ENCODE assay signal across 8 cellular contexts in the genomic region with DNA sequence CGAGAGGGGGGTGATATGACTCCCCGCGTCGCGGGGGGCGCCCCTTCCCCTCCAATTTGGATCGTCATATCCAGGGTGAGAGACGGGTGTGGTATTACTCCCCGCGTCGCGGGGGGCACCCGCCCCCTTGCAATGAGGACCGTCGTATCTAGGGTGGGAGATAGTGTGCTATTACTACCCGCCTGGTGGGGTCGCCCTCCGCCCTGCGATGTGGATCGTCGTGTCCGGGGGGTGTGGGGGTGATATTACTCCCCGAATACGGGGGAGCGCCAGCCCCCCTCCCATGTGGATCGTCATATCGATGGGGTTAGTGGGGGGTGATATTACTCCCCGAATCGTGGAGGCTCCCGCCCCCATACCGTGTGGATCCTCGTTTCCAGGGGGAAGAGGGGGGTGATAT. TPM values are rescaled to one million over a fixed set of nuclear protein-coding genes. Genes with fewer than 3 reads are reported as not detected.
DNase-seq lines count a peak whose midpoint lies in the region; ATAC-seq, FAIRE-seq and TF ChIP-seq lines count a peak whose summit lies in the region.

No MANE protein-coding gene starts in this region.

- ATAC-seq in GM18511 (IDR thresholded peaks at IDR 0.05; ENCODE audit: unreplicated experiment) = no peak
- no peak for ATAC-seq in GM18502 (IDR thresholded peaks at IDR 0.05; ENCODE audit: poor library complexity, unreplicated experiment)

- no peak for DNase-seq in D721Med (ENCODE audit: insufficient read length, low spot score)
- DNase-seq in activated CD8-positive, alpha-beta memory T cell treated with anti-CD3 and anti-CD28 coated beads for 1 hour (ENCODE audit: extremely low read depth in 1 of 2, low read depth in 1 of 2) = peak; percentile 16 to 32
- no peak for DNase-seq in esophagus squamous epithelium (lab: John Stamatoyannopoulos, UW)
- no peak for DNase-seq in skeletal muscle cell (ENCODE audit: low read depth)
- DNase-seq in NCI-H524 (lab: John Stamatoyannopoulos, UW) = no peak
- no peak for DNase-seq in ACHN

- no peaks in the 10 kb centered on the region for H3K9me3 ChIP-seq in esophagus squamous epithelium

- peaks cover 0 to 22% (median 0%) of the 10 kb centered on the region in 4 donors for H3K27me3 ChIP-seq in esophagus squamous epithelium

- in situ Hi-C loops in ACHN (cut with HindIII; ENCODE audit: low pct_ligation_motif_present, low pct_unique_long_range_greater_than_20kb, low sequenced_read_pairs) = no loop called here

- peaks cover 6 to 13% (median 6%) of the 10 kb centered on the region in 3 donors for H3K4me1 ChIP-seq in esophagus squamous epithelium

- H3K27ac ChIP-seq in esophagus squamous epithelium = no peak overlapping the region

- FAIRE-seq in D721Med (lab: Jason Lieb, UNC) = no peak

- H3K4me3 ChIP-seq in esophagus squamous epithelium (peak overlapping the region in 2 of 4 donors; percentile 14 to 37), skeletal muscle cell (ENCODE audit: low read depth, low read length) (peak overlapping the region; percentile 29)

- TF ChIP-seq CTCF in D721Med (IDR thresholded peaks at IDR 0.05; ENCODE audit: insufficient read depth, missing control alignments) (peak; percentile 11), esophagus squamous epithelium (IDR thresholded peaks at IDR 0.05) (peak in 4 of 6 experiments; percentile 5 to 26 (median 12))

- 27 to 52% methylated on average over 6 to 11 of the region's 32 CpGs for WGBS in esophagus squamous epithelium, 2 donors

- TF ChIP-seq POLR2A in esophagus squamous epithelium (IDR thresholded peaks at IDR 0.05) = no peak

- H3K36me3 ChIP-seq in esophagus squamous epithelium = no peaks in the 10 kb centered on the region

- intact Hi-C loops in esophagus squamous epithelium (cut with DNase I) = no loop called here

RNA-seq across cellular contexts. Expression of gene RGCC, which starts 29.2 kb away (rescaled TPM):
- 10 to 100 TPM in 3 of 4 donors, 1 to 10 TPM in 1; 8.5 to 39.7 (median 16.7) TPM for total RNA-seq in esophagus squamous epithelium

Comparison
In these comparisons a context has a peak if more than half of its experiments do, and no peak if none do; other contexts are left out.
1. DNase-seq: peak in activated CD8-positive, alpha-beta memory T cell treated with anti-CD3 and anti-CD28 coated beads for 1 hour (2 of 2); none in D721Med (single experiment), esophagus squamous epithelium (single experiment), skeletal muscle cell (single experiment), NCI-H524 (0 of 2) and ACHN (single experiment).